In genomic region chr5:146447734-146448380, GRCh38 we compare ENCODE assay signal across 8 cellular contexts. TPM values are rescaled to one million over a fixed set of nuclear protein-coding genes. Genes with fewer than 3 reads are reported as not detected.
A peak's percentile ranks its signal among the peaks of the same experiment; 100 is the strongest.
DNase-seq lines count a peak whose midpoint lies in the region; ATAC-seq and TF ChIP-seq lines count a peak whose summit lies in the region.

No MANE protein-coding gene starts in this region.

- no peak for TF ChIP-seq CTCF in dorsolateral prefrontal cortex (IDR thresholded peaks at IDR 0.05 in 54 of 56, conservative IDR thresholded peaks at IDR 0.05 in 2 of 56; ENCODE audit: low read depth in 1 of 56, partially characterized antibody in 56 of 56)

- intact Hi-C loops in dorsolateral prefrontal cortex (cut with DNase I), result loop anchor here in 1 of 2 donors (10.0 kb wide), 1 partner anchor 243 kb away; the partner anchor contains the start of gene RBM27
- intact Hi-C loops in naive thymus-derived CD4-positive, alpha-beta T cell (cut with micrococcal nuclease), result loop anchor here (1.0 to 2.0 kb wide), 5 partner anchors 15 to 1935 kb away; partner anchors contain the start of genes FBXO38 (in 2 of the 2), LARS1 (in 2 of the 2) and RBM27 (in 2 of the 2)
- intact Hi-C loops in aorta (cut with DNase I), result loop anchor here in 1 of 2 donors (5.0 kb wide), 1 partner anchor 266 kb away; the partner anchor contains the start of gene LARS1

- peak in 2 of 3 donors; percentile 7 to 69 for DNase-seq in CD4-positive, CD25-positive, alpha-beta regulatory T cell
- DNase-seq in GM19238 (ENCODE audit: insufficient read length, low spot score) (peak; percentile 9), SKM-1 treated with dmso at 0.1 percent for 144 hours (lab: John Stamatoyannopoulos, UW; ENCODE audit: unreplicated experiment) (peak; percentile 51), dorsolateral prefrontal cortex (peak in 1 of 10 donors; percentile 54), aorta (no peak), DMS79 (lab: John Stamatoyannopoulos, UW) (no peak)
- DNase-seq in naive thymus-derived CD4-positive, alpha-beta T cell, result peak in 5 of 9 donors; percentile 4 to 30 (median 22)

- peaks cover under 1% of the 10 kb centered on the region for H3K27me3 Mint-ChIP-seq in CD4-positive, CD25-positive, alpha-beta regulatory T cell
- H3K27me3 Mint-ChIP-seq in naive thymus-derived CD4-positive, alpha-beta T cell, result peaks cover 0 to 4% (median 0%) of the 10 kb centered on the region in 5 donors

- H3K4me1 Mint-ChIP-seq in CD4-positive, CD25-positive, alpha-beta regulatory T cell, result peaks cover 16 to 50% (median 45%) of the 10 kb centered on the region in 4 donors
- peaks cover 24 to 56% (median 46%) of the 10 kb centered on the region in 7 donors for H3K4me1 Mint-ChIP-seq in naive thymus-derived CD4-positive, alpha-beta T cell

- no peaks in the 10 kb centered on the region for H3K36me3 ChIP-seq in CD4-positive, CD25-positive, alpha-beta regulatory T cell (ENCODE audit: control insufficient read depth, insufficient read depth, low read length)
- H3K36me3 ChIP-seq in naive thymus-derived CD4-positive, alpha-beta T cell (ENCODE audit: control insufficient read depth in 2 of 3, insufficient read depth in 3 of 3, low read length in 3 of 3), result peaks cover 0 to 7% (median 0%) of the 10 kb centered on the region in 3 experiments
- no peaks in the 10 kb centered on the region for H3K36me3 ChIP-seq in aorta (ENCODE audit: control insufficient read depth in 1 of 2, insufficient read depth in 2 of 2, low read length in 1 of 2)

- H3K9me3 ChIP-seq in CD4-positive, CD25-positive, alpha-beta regulatory T cell (ENCODE audit: control insufficient read depth in 2 of 2, low read length in 2 of 2), result no peaks in the 10 kb centered on the region
- H3K9me3 ChIP-seq in naive thymus-derived CD4-positive, alpha-beta T cell (ENCODE audit: control insufficient read depth in 2 of 3, low read length in 3 of 3), result no peaks in the 10 kb centered on the region
- H3K9me3 ChIP-seq in aorta (ENCODE audit: control insufficient read depth, low read length), result no peaks in the 10 kb centered on the region

- 1% methylated on average over 20 of the region's 20 CpGs for whole genome bisulfite sequencing in aorta, 2 donors

- H3K9me3 Mint-ChIP-seq in CD4-positive, CD25-positive, alpha-beta regulatory T cell, result no peaks in the 10 kb centered on the region
- H3K9me3 Mint-ChIP-seq in naive thymus-derived CD4-positive, alpha-beta T cell, result peaks cover 0 to 2% (median 0%) of the 10 kb centered on the region in 11 donors

- POLR2A ChIA-PET in naive thymus-derived CD4-positive, alpha-beta T cell (lab: Charles Lee), result interaction anchor here (1.3 kb wide), 1 partner anchor 243 kb away, joined by 3 read pairs; no protein-coding TSS in a partner anchor

- peaks cover 29% of the 10 kb centered on the region for H3K4me1 ChIP-seq in CD4-positive, CD25-positive, alpha-beta regulatory T cell (ENCODE audit: control insufficient read depth, insufficient read depth, low read length, poor library complexity, severe bottlenecking)
- peaks cover 14 to 19% of the 10 kb centered on the region in 2 donors for H3K4me1 ChIP-seq in naive thymus-derived CD4-positive, alpha-beta T cell (ENCODE audit: control insufficient read depth in 2 of 2, insufficient read depth in 2 of 2, low read length in 2 of 2)
- H3K4me1 ChIP-seq in aorta (ENCODE audit: control insufficient read depth in 1 of 2, insufficient read depth in 2 of 2, low read length in 2 of 2), result peaks cover 0 to 4% of the 10 kb centered on the region in 2 donors

- H3K4me3 ChIP-seq in CD4-positive, CD25-positive, alpha-beta regulatory T cell (ENCODE audit: low read depth, low read length), result peak overlapping the region; percentile 99
- H3K4me3 ChIP-seq in dorsolateral prefrontal cortex (peak overlapping the region; percentile 71 to 100 (median 99)), aorta (ENCODE audit: low read length in 2 of 2) (peak overlapping the region; percentile 70 to 93)
- H3K4me3 ChIP-seq in naive thymus-derived CD4-positive, alpha-beta T cell (ENCODE audit: low read length), result peak overlapping the region; percentile 64

- H3K27ac Mint-ChIP-seq in CD4-positive, CD25-positive, alpha-beta regulatory T cell, result peak overlapping the region; percentile 98 to 100 (median 99)
- peak overlapping the region; percentile 91 to 100 (median 97) for H3K27ac Mint-ChIP-seq in naive thymus-derived CD4-positive, alpha-beta T cell

- H3K36me3 Mint-ChIP-seq in CD4-positive, CD25-positive, alpha-beta regulatory T cell, result no peaks in the 10 kb centered on the region
- peaks cover 0 to 3% (median 0%) of the 10 kb centered on the region in 5 donors for H3K36me3 Mint-ChIP-seq in naive thymus-derived CD4-positive, alpha-beta T cell

- CTCF ChIA-PET in naive thymus-derived CD4-positive, alpha-beta T cell (lab: Charles Lee), result interaction anchor here (0.5 kb wide), 1 partner anchor 22 kb away, joined by 3 read pairs; no protein-coding TSS in a partner anchor

- H3K4me3 Mint-ChIP-seq in CD4-positive, CD25-positive, alpha-beta regulatory T cell, result peak overlapping the region; percentile 94 to 98 (median 98)
- peak overlapping the region; percentile 83 to 100 (median 99) for H3K4me3 Mint-ChIP-seq in naive thymus-derived CD4-positive, alpha-beta T cell

- H3K27ac ChIP-seq in CD4-positive, CD25-positive, alpha-beta regulatory T cell (ENCODE audit: insufficient read depth, low read length, poor library complexity, severe bottlenecking), result peak overlapping the region; percentile 89
- H3K27ac ChIP-seq in dorsolateral prefrontal cortex (peak overlapping the region in 57 of 59 donors; percentile 21 to 95 (median 87)), aorta (ENCODE audit: low read depth in 1 of 2, low read length in 2 of 2) (peak overlapping the region; percentile 32 to 83)
- H3K27ac ChIP-seq in naive thymus-derived CD4-positive, alpha-beta T cell (ENCODE audit: low read depth, low read length), result peak overlapping the region; percentile 96

- no peaks in the 10 kb centered on the region for H3K27me3 ChIP-seq in CD4-positive, CD25-positive, alpha-beta regulatory T cell (ENCODE audit: control insufficient read depth, insufficient read depth, low read length)
- H3K27me3 ChIP-seq in dorsolateral prefrontal cortex (no peaks in the 10 kb centered on the region), aorta (ENCODE audit: control insufficient read depth in 1 of 2, insufficient read depth in 2 of 2, low read length in 1 of 2) (no peaks in the 10 kb centered on the region)
- H3K27me3 ChIP-seq in naive thymus-derived CD4-positive, alpha-beta T cell (ENCODE audit: control insufficient read depth in 2 of 2, insufficient read depth in 2 of 2, low read length in 2 of 2), result no peaks in the 10 kb centered on the region

- peak; percentile 3 to 4 for ATAC-seq in CD4-positive, CD25-positive, alpha-beta regulatory T cell (ENCODE audit: low read depth in 2 of 2)
- peak; percentile 23 for ATAC-seq in HG03432 (IDR thresholded peaks at IDR 0.05; ENCODE audit: unreplicated experiment)
- ATAC-seq in naive thymus-derived CD4-positive, alpha-beta T cell, result peak; percentile 18
- no peak for ATAC-seq in aorta (ENCODE audit: low FRiP score)

RNA-seq across cellular contexts. Expression of gene TCERG1, which starts 0.7 kb away (rescaled TPM):
- 86.9 TPM for total RNA-seq in CD4-positive, CD25-positive, alpha-beta regulatory T cell
- 10 to 100 TPM; 28.2 to 35.6 (median 29.6) TPM for polyA plus RNA-seq in CD4-positive, CD25-positive, alpha-beta regulatory T cell
- total RNA-seq in dorsolateral prefrontal cortex (100 to 1,000 TPM in 14 of 120 experiments, 10 to 100 TPM in 106; 45.6 to 128 (median 84.2) TPM), aorta (10 to 100 TPM; 57.2 to 68.7 TPM)
- 100 to 1,000 TPM in 1 of 5 experiments, 10 to 100 TPM in 4; 75.2 to 101 (median 83.8) TPM for total RNA-seq in naive thymus-derived CD4-positive, alpha-beta T cell
- polyA plus RNA-seq in naive thymus-derived CD4-positive, alpha-beta T cell, result 10 to 100 TPM; 40.2 to 57.7 TPM
- 10 to 100 TPM; 11.1 to 29.7 TPM for polyA plus RNA-seq in aorta

Comparison
In these comparisons a context has a peak if more than half of its experiments do, and no peak if none do; other contexts are left out.
1. DNase-seq: peak in CD4-positive, CD25-positive, alpha-beta regulatory T cell (2 of 3), GM19238 (single experiment), SKM-1 treated with dmso at 0.1 percent for 144 hours (single experiment) and naive thymus-derived CD4-positive, alpha-beta T cell (5 of 9); none in aorta (0 of 2) and DMS79 (single experiment).
2. Peak in every context shown above with its lines, with median percentiles within 50 percentile points of each other: H3K27ac ChIP-seq and H3K4me3 ChIP-seq.